In the genomic region with DNA sequence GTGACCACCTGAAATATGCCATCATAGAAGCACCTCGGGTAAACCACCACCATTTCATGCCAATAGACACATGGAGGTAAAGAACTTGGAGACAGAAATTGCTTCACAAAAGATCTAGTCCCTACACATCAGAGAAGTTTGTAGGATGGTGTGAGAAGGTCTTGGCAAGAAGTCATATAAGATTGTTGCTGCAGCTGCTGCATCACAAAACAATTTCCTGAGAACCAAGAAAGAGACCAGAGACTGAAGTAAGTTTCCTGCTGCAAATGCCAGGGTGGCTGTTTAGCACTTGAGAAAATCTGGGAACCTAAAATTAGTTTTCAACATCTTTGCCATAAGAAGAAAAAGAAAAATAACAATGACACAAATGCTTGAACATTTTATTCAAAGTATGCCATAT, we compare ENCODE assay signal across 18 cellular contexts.
"Had no signal": no experiment of that assay in that cellular context is flagged by ENCODE, and none has a peak within 500 bp of the region (broad histone marks: within the 10 kb centered on the region; RNA-seq: fewer than 3 reads in every experiment).

No MANE protein-coding gene starts in this region.

- H3K27ac ChIP-seq: cardiac muscle cell, coronary artery, esophagus muscularis mucosa, foreskin keratinocyte, lower lobe of right lung, tibial nerve, uterus had no signal

- H3K9me3 ChIP-seq: esophagus muscularis mucosa, lower lobe of right lung, tibial nerve, uterus had no signal

- H3K27me3 ChIP-seq: cardiac muscle cell, esophagus muscularis mucosa, foreskin keratinocyte, tibial nerve, uterus had no signal

- DNase-seq: activated CD4-positive, alpha-beta memory T cell treated with anti-CD3 and anti-CD28 coated beads, Interleukin-2, amount 10 ng/mL, durations not matched to agents 7 days and 5 days; activated CD4-positive, alpha-beta T cell treated with anti-CD3 and anti-CD28 coated beads for 36 hours; activated naive CD4-positive, alpha-beta T cell; activated naive CD8-positive, alpha-beta T cell treated with anti-CD3 and anti-CD28 coated beads for 36 hours; activated T-cell treated with anti-CD3 and anti-CD28 coated beads, Interleukin-2, amount 50 U/mL, for 1 hour; effector CD4-positive, alpha-beta T cell; foreskin keratinocyte; lower lobe of right lung; nephron progenitor cell; nucleus accumbens; retina; stimulated activated naive B cell treated with anti-CD40 and anti-IgM and Interleukin-4, amounts not matched to agents 10 μg/mL and 1 μg/mL and 100 μg/mL, for 72 hours; T-cell; uterus had no signal

- H3K36me3 ChIP-seq: cardiac muscle cell, esophagus muscularis mucosa, lower lobe of right lung, tibial nerve, uterus had no signal

- H3K4me3 ChIP-seq: cardiac muscle cell, coronary artery, esophagus muscularis mucosa, lower lobe of right lung, tibial nerve, uterus had no signal

- H3K4me1 ChIP-seq: esophagus muscularis mucosa, foreskin keratinocyte, lower lobe of right lung, tibial nerve, uterus had no signal
